7 cellular contexts compared by ENCODE assay signal in the genomic region with DNA sequence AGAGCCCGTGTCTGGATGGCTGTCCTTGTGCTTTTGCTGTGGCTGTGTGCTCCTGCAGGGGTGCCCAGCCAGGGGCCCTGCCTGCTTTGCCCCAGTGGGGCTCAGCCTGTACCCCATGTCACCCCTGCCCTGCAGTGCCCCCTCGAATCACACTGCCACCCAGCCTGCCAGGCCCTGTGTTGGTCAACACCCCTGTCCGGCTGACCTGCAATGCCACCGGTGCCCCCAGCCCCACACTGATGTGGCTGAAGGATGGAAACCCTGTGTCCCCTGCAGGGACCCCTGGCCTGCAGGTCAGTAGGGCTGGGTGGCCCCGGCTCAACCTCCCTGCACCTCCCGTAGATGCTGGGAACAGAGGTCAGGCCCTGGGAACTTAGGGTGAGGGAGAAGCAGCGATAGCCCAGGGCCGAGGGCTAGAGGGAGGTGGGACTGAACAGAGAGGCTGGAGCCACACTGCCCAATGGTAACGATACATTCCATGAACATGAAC.
"Had no signal": no experiment of that assay in that cellular context is flagged by ENCODE, and none has a peak within 500 bp of the region (broad histone marks: within the 10 kb centered on the region; RNA-seq: fewer than 3 reads in every experiment).

No MANE protein-coding gene starts in this region.

- H3K9ac ChIP-seq: GM23248 had no signal

- H3K4me1 ChIP-seq: HAP-1 had no signal

- H3K27ac ChIP-seq: GM23248 had no signal

- H3K36me3 ChIP-seq: HAP-1 had no signal

- ATAC-seq: HCT116, K562 had no signal

- DNase-seq: GM23248, GOT3, H7, IMR-90 had no signal

- H3K9me3 ChIP-seq: HAP-1 had no signal

- H2AFZ ChIP-seq: GM23248 had no signal

- H3K4me3 ChIP-seq: GM23248, HAP-1, K562 had no signal
